3 cellular contexts compared by ENCODE assay signal in the genomic region with DNA sequence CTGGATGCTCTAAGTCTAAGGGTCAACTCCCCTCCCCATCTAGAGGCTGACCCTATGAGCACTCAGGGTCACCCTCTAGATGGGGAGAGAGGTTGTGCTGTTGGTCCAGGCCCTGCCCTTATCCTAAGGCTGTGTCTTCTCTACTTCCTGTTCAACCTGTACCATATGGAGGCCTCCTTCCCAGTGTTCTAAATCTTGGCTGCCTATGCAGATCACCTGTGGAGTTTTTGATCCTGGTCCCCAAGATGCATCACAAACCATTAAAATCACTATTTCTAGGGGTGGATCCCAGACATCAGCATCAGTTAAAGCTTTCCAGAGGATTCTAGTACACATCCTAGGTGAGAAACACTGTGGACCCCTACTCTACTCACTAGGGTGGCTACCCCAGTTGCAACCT.
TF ChIP-seq lines count a peak whose summit lies in the region.

No MANE protein-coding gene starts in this region.

TF ChIP-seq in GM23338, 12 proteins besides CTCF, POLR2A, EP300 and RAD21:
- no peak for TF ChIP-seq NANOG (IDR thresholded peaks at IDR 0.05; ENCODE audit: borderline replicate concordance)
- TF ChIP-seq, protein P1, sequence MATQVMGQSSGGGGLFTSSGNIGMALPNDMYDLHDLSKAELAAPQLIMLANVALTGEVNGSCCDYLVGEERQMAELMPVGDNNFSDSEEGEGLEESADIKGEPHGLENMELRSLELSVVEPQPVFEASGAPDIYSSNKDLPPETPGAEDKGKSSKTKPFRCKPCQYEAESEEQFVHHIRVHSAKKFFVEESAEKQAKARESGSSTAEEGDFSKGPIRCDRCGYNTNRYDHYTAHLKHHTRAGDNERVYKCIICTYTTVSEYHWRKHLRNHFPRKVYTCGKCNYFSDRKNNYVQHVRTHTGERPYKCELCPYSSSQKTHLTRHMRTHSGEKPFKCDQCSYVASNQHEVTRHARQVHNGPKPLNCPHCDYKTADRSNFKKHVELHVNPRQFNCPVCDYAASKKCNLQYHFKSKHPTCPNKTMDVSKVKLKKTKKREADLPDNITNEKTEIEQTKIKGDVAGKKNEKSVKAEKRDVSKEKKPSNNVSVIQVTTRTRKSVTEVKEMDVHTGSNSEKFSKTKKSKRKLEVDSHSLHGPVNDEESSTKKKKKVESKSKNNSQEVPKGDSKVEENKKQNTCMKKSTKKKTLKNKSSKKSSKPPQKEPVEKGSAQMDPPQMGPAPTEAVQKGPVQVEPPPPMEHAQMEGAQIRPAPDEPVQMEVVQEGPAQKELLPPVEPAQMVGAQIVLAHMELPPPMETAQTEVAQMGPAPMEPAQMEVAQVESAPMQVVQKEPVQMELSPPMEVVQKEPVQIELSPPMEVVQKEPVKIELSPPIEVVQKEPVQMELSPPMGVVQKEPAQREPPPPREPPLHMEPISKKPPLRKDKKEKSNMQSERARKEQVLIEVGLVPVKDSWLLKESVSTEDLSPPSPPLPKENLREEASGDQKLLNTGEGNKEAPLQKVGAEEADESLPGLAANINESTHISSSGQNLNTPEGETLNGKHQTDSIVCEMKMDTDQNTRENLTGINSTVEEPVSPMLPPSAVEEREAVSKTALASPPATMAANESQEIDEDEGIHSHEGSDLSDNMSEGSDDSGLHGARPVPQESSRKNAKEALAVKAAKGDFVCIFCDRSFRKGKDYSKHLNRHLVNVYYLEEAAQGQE (IDR thresholded peaks at IDR 0.05; ENCODE audit: unreplicated experiment), result no peak
- TF ChIP-seq EZH2phosphoT487 (IDR thresholded peaks at IDR 0.05; ENCODE audit: unreplicated experiment), result no peak
- TF ChIP-seq JUNB (IDR thresholded peaks at IDR 0.05; ENCODE audit: unreplicated experiment), result no peak
- TF ChIP-seq CREB1 (CRISPR knock-in tag; IDR thresholded peaks at IDR 0.05; ENCODE audit: low read depth), result no peak
TF ChIP-seq in GM23338: peak in this region for 0.

TF ChIP-seq in H1, 55 proteins besides CTCF, POLR2A, EP300 and RAD21:
- TF ChIP-seq GTF2F1 (IDR thresholded peaks at IDR 0.05; ENCODE audit: borderline replicate concordance, low read depth, low read length) (no peak), SIRT6 (IDR thresholded peaks at IDR 0.05; ENCODE audit: low read length) (no peak), SP4 (IDR thresholded peaks at IDR 0.05; ENCODE audit: low read length) (no peak), RNF2 (IDR thresholded peaks at IDR 0.05; ENCODE audit: borderline replicate concordance, low read depth, low read length, missing control alignments, poor library complexity, severe bottlenecking) (no peak), CTBP2 (IDR thresholded peaks at IDR 0.05; ENCODE audit: borderline replicate concordance, insufficient read depth, insufficient read length, low read length) (no peak)

TF ChIP-seq in HepG2, 621 proteins besides CTCF, POLR2A, EP300 and RAD21:
- TF ChIP-seq NR2C2 (CRISPR knock-in tag; IDR thresholded peaks at IDR 0.05; ENCODE audit: borderline replicate concordance) (no peak), ARNT (IDR thresholded peaks at IDR 0.05) (no peak), ARHGAP35 (CRISPR knock-in tag; IDR thresholded peaks at IDR 0.05; ENCODE audit: borderline replicate concordance) (no peak)
- TF ChIP-seq, protein P2, sequence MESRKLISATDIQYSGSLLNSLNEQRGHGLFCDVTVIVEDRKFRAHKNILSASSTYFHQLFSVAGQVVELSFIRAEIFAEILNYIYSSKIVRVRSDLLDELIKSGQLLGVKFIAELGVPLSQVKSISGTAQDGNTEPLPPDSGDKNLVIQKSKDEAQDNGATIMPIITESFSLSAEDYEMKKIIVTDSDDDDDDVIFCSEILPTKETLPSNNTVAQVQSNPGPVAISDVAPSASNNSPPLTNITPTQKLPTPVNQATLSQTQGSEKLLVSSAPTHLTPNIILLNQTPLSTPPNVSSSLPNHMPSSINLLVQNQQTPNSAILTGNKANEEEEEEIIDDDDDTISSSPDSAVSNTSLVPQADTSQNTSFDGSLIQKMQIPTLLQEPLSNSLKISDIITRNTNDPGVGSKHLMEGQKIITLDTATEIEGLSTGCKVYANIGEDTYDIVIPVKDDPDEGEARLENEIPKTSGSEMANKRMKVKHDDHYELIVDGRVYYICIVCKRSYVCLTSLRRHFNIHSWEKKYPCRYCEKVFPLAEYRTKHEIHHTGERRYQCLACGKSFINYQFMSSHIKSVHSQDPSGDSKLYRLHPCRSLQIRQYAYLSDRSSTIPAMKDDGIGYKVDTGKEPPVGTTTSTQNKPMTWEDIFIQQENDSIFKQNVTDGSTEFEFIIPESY (CRISPR knock-in tag; IDR thresholded peaks at IDR 0.05), result no peak
